In the genomic region with DNA sequence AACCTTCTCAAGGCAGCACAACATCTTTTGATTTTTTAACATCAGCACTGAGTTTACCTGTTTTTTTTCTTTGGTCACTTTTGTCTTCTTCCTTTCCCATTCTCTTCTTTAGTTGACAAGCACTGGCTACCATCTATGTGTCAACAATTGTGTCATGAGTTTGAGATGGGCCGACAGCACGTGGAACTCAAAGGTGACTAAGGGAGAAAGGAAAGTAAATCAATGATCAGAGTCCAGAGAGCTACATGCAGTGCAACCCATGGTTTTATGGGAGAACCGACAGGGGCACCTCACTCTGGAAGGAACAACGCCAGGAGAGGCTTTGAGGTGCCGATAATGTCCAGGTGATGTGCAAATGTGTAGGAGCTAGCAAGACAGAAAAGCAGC, we compare ENCODE assay signal across 1 cellular context.
TF ChIP-seq lines count a peak whose summit lies in the region.

No MANE protein-coding gene starts in this region.

TF ChIP-seq in GM23338, 12 proteins besides CTCF, POLR2A, EP300 and RAD21 (continued from another document):
- TF ChIP-seq, protein P1, sequence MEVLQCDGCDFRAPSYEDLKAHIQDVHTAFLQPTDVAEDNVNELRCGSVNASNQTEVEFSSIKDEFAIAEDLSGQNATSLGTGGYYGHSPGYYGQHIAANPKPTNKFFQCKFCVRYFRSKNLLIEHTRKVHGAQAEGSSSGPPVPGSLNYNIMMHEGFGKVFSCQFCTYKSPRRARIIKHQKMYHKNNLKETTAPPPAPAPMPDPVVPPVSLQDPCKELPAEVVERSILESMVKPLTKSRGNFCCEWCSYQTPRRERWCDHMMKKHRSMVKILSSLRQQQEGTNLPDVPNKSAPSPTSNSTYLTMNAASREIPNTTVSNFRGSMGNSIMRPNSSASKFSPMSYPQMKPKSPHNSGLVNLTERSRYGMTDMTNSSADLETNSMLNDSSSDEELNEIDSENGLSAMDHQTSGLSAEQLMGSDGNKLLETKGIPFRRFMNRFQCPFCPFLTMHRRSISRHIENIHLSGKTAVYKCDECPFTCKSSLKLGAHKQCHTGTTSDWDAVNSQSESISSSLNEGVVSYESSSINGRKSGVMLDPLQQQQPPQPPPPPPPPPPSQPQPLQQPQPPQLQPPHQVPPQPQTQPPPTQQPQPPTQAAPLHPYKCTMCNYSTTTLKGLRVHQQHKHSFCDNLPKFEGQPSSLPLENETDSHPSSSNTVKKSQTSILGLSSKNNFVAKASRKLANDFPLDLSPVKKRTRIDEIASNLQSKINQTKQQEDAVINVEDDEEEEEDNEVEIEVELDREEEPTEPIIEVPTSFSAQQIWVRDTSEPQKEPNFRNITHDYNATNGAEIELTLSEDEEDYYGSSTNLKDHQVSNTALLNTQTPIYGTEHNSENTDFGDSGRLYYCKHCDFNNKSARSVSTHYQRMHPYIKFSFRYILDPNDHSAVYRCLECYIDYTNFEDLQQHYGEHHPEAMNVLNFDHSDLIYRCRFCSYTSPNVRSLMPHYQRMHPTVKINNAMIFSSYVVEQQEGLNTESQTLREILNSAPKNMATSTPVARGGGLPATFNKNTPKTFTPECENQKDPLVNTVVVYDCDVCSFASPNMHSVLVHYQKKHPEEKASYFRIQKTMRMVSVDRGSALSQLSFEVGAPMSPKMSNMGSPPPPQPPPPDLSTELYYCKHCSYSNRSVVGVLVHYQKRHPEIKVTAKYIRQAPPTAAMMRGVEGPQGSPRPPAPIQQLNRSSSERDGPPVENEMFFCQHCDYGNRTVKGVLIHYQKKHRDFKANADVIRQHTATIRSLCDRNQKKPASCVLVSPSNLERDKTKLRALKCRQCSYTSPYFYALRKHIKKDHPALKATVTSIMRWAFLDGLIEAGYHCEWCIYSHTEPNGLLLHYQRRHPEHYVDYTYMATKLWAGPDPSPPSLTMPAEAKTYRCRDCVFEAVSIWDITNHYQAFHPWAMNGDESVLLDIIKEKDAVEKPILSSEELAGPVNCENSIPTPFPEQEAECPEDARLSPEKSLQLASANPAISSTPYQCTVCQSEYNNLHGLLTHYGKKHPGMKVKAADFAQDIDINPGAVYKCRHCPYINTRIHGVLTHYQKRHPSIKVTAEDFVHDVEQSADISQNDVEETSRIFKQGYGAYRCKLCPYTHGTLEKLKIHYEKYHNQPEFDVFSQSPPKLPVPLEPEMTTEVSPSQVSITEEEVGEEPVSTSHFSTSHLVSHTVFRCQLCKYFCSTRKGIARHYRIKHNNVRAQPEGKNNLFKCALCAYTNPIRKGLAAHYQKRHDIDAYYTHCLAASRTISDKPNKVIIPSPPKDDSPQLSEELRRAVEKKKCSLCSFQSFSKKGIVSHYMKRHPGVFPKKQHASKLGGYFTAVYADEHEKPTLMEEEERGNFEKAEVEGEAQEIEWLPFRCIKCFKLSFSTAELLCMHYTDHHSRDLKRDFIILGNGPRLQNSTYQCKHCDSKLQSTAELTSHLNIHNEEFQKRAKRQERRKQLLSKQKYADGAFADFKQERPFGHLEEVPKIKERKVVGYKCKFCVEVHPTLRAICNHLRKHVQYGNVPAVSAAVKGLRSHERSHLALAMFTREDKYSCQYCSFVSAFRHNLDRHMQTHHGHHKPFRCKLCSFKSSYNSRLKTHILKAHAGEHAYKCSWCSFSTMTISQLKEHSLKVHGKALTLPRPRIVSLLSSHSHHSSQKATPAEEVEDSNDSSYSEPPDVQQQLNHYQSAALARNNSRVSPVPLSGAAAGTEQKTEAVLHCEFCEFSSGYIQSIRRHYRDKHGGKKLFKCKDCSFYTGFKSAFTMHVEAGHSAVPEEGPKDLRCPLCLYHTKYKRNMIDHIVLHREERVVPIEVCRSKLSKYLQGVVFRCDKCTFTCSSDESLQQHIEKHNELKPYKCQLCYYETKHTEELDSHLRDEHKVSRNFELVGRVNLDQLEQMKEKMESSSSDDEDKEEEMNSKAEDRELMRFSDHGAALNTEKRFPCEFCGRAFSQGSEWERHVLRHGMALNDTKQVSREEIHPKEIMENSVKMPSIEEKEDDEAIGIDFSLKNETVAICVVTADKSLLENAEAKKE (CRISPR knock-in tag; IDR thresholded peaks at IDR 0.05), result no peak
- no peak for TF ChIP-seq ZNF331 (CRISPR knock-in tag; IDR thresholded peaks at IDR 0.05; ENCODE audit: low read depth)
- TF ChIP-seq JUNB (IDR thresholded peaks at IDR 0.05; ENCODE audit: unreplicated experiment), result no peak
- TF ChIP-seq EZH2 (IDR thresholded peaks at IDR 0.05; ENCODE audit: low read depth, unreplicated experiment), result no peak
